9 cellular contexts compared by ENCODE assay signal in genomic region chr7:104971290-104972071, GRCh38. TPM values are rescaled to one million over a fixed set of nuclear protein-coding genes. Genes with fewer than 3 reads are reported as not detected.
DNase-seq lines count a peak whose midpoint lies in the region; ATAC-seq, FAIRE-seq and TF ChIP-seq lines count a peak whose summit lies in the region.
"Had no signal": no experiment of that assay in that cellular context is flagged by ENCODE, and none has a peak within 500 bp of the region (broad histone marks: within the 10 kb centered on the region; RNA-seq: fewer than 3 reads in every experiment).

No MANE protein-coding gene starts in this region.

- no peak overlapping the region for H3K4me3 Mint-ChIP-seq in WTC11
- H3K4me3 Mint-ChIP-seq in H9, result no peak overlapping the region

- FAIRE-seq in GM12891 (lab: Jason Lieb, UNC), result no peak

- H3K4me3 ChIP-seq in HEK293 (ENCODE audit: low read depth, low read length), result no peak overlapping the region

- H2AFZ ChIP-seq in H9 (ENCODE audit: low read length), result no peak overlapping the region

- no peak overlapping the region for H3K23ac ChIP-seq in H9 (ENCODE audit: insufficient read length, low read depth, low read length)

- H3K14ac ChIP-seq in H9 (ENCODE audit: insufficient read depth, low read length), result no peak overlapping the region

- no peak overlapping the region for H2BK12ac ChIP-seq in H9 (ENCODE audit: insufficient read length, low read depth, low read length)

- H3K9me3 ChIP-seq in HEK293 (ENCODE audit: control insufficient read depth, insufficient read depth, low read depth, low read length) (no peaks in the 10 kb centered on the region), H9 (ENCODE audit: control insufficient read depth, low read depth, low read length) (no peaks in the 10 kb centered on the region)

- no peak for TF ChIP-seq POLR2A in GM12891 (IDR thresholded peaks at IDR 0.05; ENCODE audit: low read depth, low read length)

- H3K4ac ChIP-seq in H9 (ENCODE audit: low read depth, low read length), result no peak overlapping the region

- no peak overlapping the region for H3K18ac ChIP-seq in H9 (ENCODE audit: insufficient read length, low read depth, low read length)

- H3K9ac ChIP-seq in H9 (ENCODE audit: extremely low read depth, insufficient read length, low read length), result no peak overlapping the region

- no peak overlapping the region for H3K27ac ChIP-seq in HEK293 (ENCODE audit: extremely low read depth, low read depth, low read length)
- no peak overlapping the region for H3K27ac ChIP-seq in H9 (ENCODE audit: insufficient read length, low read depth, low read length)

- H2BK20ac ChIP-seq in H9 (ENCODE audit: low read depth, low read length, poor library complexity, severe bottlenecking), result no peak overlapping the region

- H3K36me3 ChIP-seq in HEK293 (ENCODE audit: control insufficient read depth in 2 of 2, insufficient read depth in 1 of 2, low read length in 2 of 2), result no peaks in the 10 kb centered on the region

- TF ChIP-seq CTCF in HEK293 (tag by site-specific recombination; IDR thresholded peaks at IDR 0.05) (no peak), WTC11 (IDR thresholded peaks at IDR 0.05) (no peak), H9 (conservative IDR thresholded peaks at IDR 0.05) (no peak)

- no CpG with 5 or more reads among the region's 3 CpGs for WGBS in H9 (ENCODE audit: extremely low coverage, insufficient read length, low lambda C conversion rate)

- no peak overlapping the region for H3K27ac Mint-ChIP-seq in WTC11
- 0 out of 7 replicates have a peak overlapping the region, but pooled peaks of 1 of the 3 experiments have one; percentile 48 for H3K27ac Mint-ChIP-seq in H9

- H3K4me1 ChIP-seq in HEK293 (ENCODE audit: control insufficient read depth, insufficient read depth, low read length) (no peaks in the 10 kb centered on the region), H9 (ENCODE audit: insufficient read depth, low read length) (no peaks in the 10 kb centered on the region)

- no peaks in the 10 kb centered on the region for H3K27me3 ChIP-seq in H9 (ENCODE audit: insufficient read depth, low read length)

- H4K8ac ChIP-seq in H9 (replicated peaks; ENCODE audit: insufficient read length, low read depth, low read length), result no peak overlapping the region

- H3T11ph ChIP-seq in H9 (ENCODE audit: low read length), result no peak overlapping the region

- H3K4me1 Mint-ChIP-seq in WTC11 (peaks cover 6% of the 10 kb centered on the region; the same call in 1 of the 2 replicates), H9 (0 out of 4 replicates have a peak, but pooled peaks cover 0 to 5% of the 10 kb centered on the region in 2 experiments)

- CTCF ChIA-PET in HEK293 (lab: Yijun Ruan, JAX) (interaction anchor here (1.3 to 2.1 kb wide), 2 partner anchors 9 to 10 kb away, joined by 6 to 9 read pairs; no protein-coding TSS in a partner anchor), WTC11 (lab: Charles Lee) (interaction anchor here (1.0 to 2.2 kb wide), 3 partner anchors 10 to 53 kb away, joined by 3 to 15 read pairs (median 3); no protein-coding TSS in a partner anchor)

- no peaks in the 10 kb centered on the region for H3K27me3 Mint-ChIP-seq in WTC11 (ENCODE audit: low read depth)
- H3K27me3 Mint-ChIP-seq in H9 (ENCODE audit: low read depth), result no peaks in the 10 kb centered on the region

- no peaks in the 10 kb centered on the region for H4K20me1 ChIP-seq in H9 (ENCODE audit: control insufficient read depth, insufficient read depth, insufficient read length)

- H2BK120ac ChIP-seq in H9 (ENCODE audit: low read depth, low read length, poor library complexity, severe bottlenecking), result no peak overlapping the region

- H3K79me2 ChIP-seq in H9 (ENCODE audit: insufficient read depth, low read length), result no peaks in the 10 kb centered on the region

- H3K56ac ChIP-seq in H9 (ENCODE audit: insufficient read length, low read depth, low read length), result no peak overlapping the region

- no peak overlapping the region for H4K91ac ChIP-seq in H9 (ENCODE audit: insufficient read length, low read depth, low read length)

- intact Hi-C loops in Right ventricle myocardium superior (cut with DNase I), result no loop called here
- intact Hi-C loops in sciatic nerve (cut with DNase I), result no loop called here

- no peaks in the 10 kb centered on the region for H3K79me1 ChIP-seq in H9 (ENCODE audit: insufficient read depth, low read depth, low read length, poor library complexity, severe bottlenecking)

- H2BK5ac ChIP-seq in H9 (ENCODE audit: insufficient read length, low read length), result no peak overlapping the region

- H3K36me3 Mint-ChIP-seq in WTC11, result no peaks in the 10 kb centered on the region
- no peaks in the 10 kb centered on the region for H3K36me3 Mint-ChIP-seq in H9 (ENCODE audit: insufficient read depth in 1 of 3, low read depth in 3 of 3)

- H3K4me2 ChIP-seq in H9 (ENCODE audit: insufficient read depth, insufficient read length, low read length), result no peak overlapping the region

- POLR2A ChIA-PET in HEK293 (lab: Yijun Ruan, JAX) (interaction anchor here (1.6 kb wide), 1 partner anchor 12 kb away, joined by 3 read pairs; no protein-coding TSS in a partner anchor), WTC11 (lab: Charles Lee) (no interaction called here)

- H3K9me3 Mint-ChIP-seq in WTC11 (no peaks in the 10 kb centered on the region), H9 (no peaks in the 10 kb centered on the region)

- H3K23me2 ChIP-seq in H9 (ENCODE audit: insufficient read length, low read depth, low read length, poor library complexity, severe bottlenecking), result no peaks in the 10 kb centered on the region

- no peak overlapping the region for H2AK5ac ChIP-seq in H9 (ENCODE audit: insufficient read length, low read length)

- no peak for DNase-seq in WTC11 (ENCODE audit: low spot score)
- DNase-seq in Right ventricle myocardium superior, result no peak
- DNase-seq in sciatic nerve (ENCODE audit: low spot score), result no peak
- no peak for DNase-seq in stimulated activated CD8-positive, alpha-beta memory T cell treated with anti-CD3 and anti-CD28 coated beads, Interleukin-4, amount 100 ng/mL, for 48 hours
- DNase-seq in H9, result no peak
- DNase-seq in GM12891 (ENCODE audit: insufficient read length, low spot score), result no peak
- no peak for DNase-seq in GDM1 (lab: John Stamatoyannopoulos, UW)
- DNase-seq: stimulated activated CD4-positive, alpha-beta T cell treated with anti-CD3 and anti-CD28 coated beads, Interleukin-1b, Interleukin-23, amount 100 ng/mL, for 48 hours had no signal

- no peak overlapping the region for H4K5ac ChIP-seq in H9 (ENCODE audit: insufficient read length, low read depth, low read length)

- H2BK15ac ChIP-seq in H9 (ENCODE audit: low read depth, low read length), result no peak overlapping the region

- ATAC-seq in WTC11 (peak; percentile 48; the same call in 1 of the 2 replicates), Right ventricle myocardium superior (ENCODE audit: poor library complexity) (peak; percentile 73), sciatic nerve (peak; percentile 84)

TF ChIP-seq in HEK293, 187 proteins besides CTCF, POLR2A, EP300 and RAD21:
- TF ChIP-seq KLF1 (tag by site-specific recombination; IDR thresholded peaks at IDR 0.05) (peak; percentile 37; the same call in 1 of the 2 replicates), OVOL3 (tag by site-specific recombination; IDR thresholded peaks at IDR 0.05) (no peak), ZIC2 (tag by site-specific recombination; IDR thresholded peaks at IDR 0.05) (peak; percentile 64)

TF ChIP-seq in WTC11, 78 proteins besides CTCF, POLR2A, EP300 and RAD21 (continues in another document):
- TF ChIP-seq HMGA2 (CRISPR knock-in tag; IDR thresholded peaks at IDR 0.05) (no peak), NR1H2 (CRISPR knock-in tag; IDR thresholded peaks at IDR 0.05) (no peak), FOXJ3 (CRISPR knock-in tag; IDR thresholded peaks at IDR 0.05; ENCODE audit: borderline replicate concordance) (no peak), MXD4 (CRISPR knock-in tag; IDR thresholded peaks at IDR 0.05; ENCODE audit: borderline replicate concordance) (no peak)

TF ChIP-seq in GM12891, 5 proteins besides CTCF, POLR2A, EP300 and RAD21:
- TF ChIP-seq PAX5 (IDR thresholded peaks at IDR 0.05; ENCODE audit: insufficient read depth, low read length, severe bottlenecking), result no peak
- no peak for TF ChIP-seq TAF1 (IDR thresholded peaks at IDR 0.05; ENCODE audit: low read depth, low read length)
- no peak for TF ChIP-seq SPI1 (IDR thresholded peaks at IDR 0.05; ENCODE audit: low read depth, low read length)
- no peak for TF ChIP-seq POU2F2 (IDR thresholded peaks at IDR 0.05; ENCODE audit: low read depth, low read length)
- TF ChIP-seq POLR2AphosphoS5 (IDR thresholded peaks at IDR 0.05; ENCODE audit: low read depth, low read length), result no peak

RNA-seq across cellular contexts. Expression of gene KMT2E, which starts 42.5 kb away (rescaled TPM):
- total RNA-seq in WTC11 (2021) (51.4 to 52.3 TPM (median 51.8 TPM) in 3 replicates), Right ventricle myocardium superior (35.1 TPM), sciatic nerve (161 TPM), H9 (2021) (34.2 and 38.2 TPM in 2 replicates)
- 24.9 TPM for polyA plus RNA-seq in GM12891 (2012; ENCODE audit: low read depth, missing spikeins)
